Comparison of ENCODE assay signal across 8 cellular contexts in the genomic region with DNA sequence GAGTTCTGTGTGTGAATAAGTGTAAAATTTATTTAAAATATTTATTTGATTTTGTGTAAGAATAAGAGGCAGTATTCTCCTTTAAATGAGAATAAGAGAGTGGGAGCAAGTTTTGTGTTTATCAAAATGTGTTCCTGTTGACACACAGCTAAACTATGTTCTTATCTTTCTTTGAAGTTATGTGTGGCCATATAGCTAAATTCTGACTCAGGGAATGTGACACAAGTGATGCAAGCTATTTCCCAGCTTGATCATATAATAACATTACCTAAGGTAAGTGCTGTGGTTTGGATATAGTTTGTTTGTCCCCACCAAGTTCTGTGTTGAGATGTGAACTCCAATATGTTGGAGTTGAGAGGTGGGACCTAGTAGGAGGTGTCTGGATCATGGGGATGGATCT.
"Had no signal": no experiment of that assay in that cellular context is flagged by ENCODE, and none has a peak within 500 bp of the region (broad histone marks: within the 10 kb centered on the region; RNA-seq: fewer than 3 reads in every experiment).

No MANE protein-coding gene starts in this region.

- H2AFZ ChIP-seq: GM23248 had no signal

- H3K9ac ChIP-seq: GM23248, KMS-11 had no signal

- H3K27ac ChIP-seq: GM23248, HL-60, KMS-11 had no signal

- H3K4me2 ChIP-seq: KMS-11 had no signal

- DNase-seq: GM23248, GOT3, H7, HCEC 1CT, KBM-7 had no signal

- FAIRE-seq: HTR-8/SVneo had no signal

- H3K4me3 ChIP-seq: GM23248 had no signal
